20 cellular contexts compared by ENCODE assay signal in the genomic region with DNA sequence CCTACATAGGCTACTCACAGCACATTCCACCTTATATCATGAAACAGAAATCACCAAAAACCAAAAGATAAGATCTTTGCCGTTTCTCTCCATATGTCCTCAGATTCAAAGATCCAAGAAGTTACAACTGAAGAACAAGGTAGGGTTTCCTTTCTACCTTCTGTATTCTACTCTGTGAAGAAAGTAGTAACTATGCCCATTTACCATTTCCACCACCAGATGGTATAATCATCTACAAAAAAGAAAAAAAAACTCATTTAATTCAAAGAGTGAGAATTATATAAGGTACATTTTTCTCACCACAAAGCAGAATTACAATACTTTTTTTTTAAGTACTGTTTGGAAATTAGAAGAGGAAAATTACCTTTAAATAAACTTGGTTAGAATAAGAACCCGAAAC.
DNase-seq lines count a peak whose midpoint lies in the region; ATAC-seq and TF ChIP-seq lines count a peak whose summit lies in the region.
"Had no signal": no experiment of that assay in that cellular context is flagged by ENCODE, and none has a peak within 500 bp of the region (broad histone marks: within the 10 kb centered on the region; RNA-seq: fewer than 3 reads in every experiment).

No MANE protein-coding gene starts in this region.

- H3K36me3 ChIP-seq in SK-N-SH (replicated peaks in 1 of 2; ENCODE audit: control insufficient read depth in 1 of 2, insufficient read depth in 2 of 2, low read length in 1 of 2) (no peaks in the 10 kb centered on the region), adipocyte (ENCODE audit: control insufficient read depth, insufficient read depth, low read length, severe bottlenecking) (no peaks in the 10 kb centered on the region), osteoblast (ENCODE audit: insufficient read depth, low read length) (no peaks in the 10 kb centered on the region), heart left ventricle (no peaks in the 10 kb centered on the region)
- H3K36me3 ChIP-seq: esophagus squamous epithelium, tibial artery had no signal

- no peaks in the 10 kb centered on the region for H3K79me2 ChIP-seq in SK-N-SH (ENCODE audit: insufficient read depth)
- no peaks in the 10 kb centered on the region for H3K79me2 ChIP-seq in osteoblast (ENCODE audit: insufficient read depth, low read length)

- peak; percentile 39 for TF ChIP-seq CTCF in SK-N-SH (IDR thresholded peaks at IDR 0.05)
- TF ChIP-seq CTCF in osteoblast (IDR thresholded peaks at IDR 0.05; ENCODE audit: extremely low read depth, low read depth, low read length) = peak; percentile 21
- peak in 3 of 12 donors; percentile 8 to 25 (median 19) for TF ChIP-seq CTCF in heart left ventricle (IDR thresholded peaks at IDR 0.05)

- WGBS in SK-N-SH (ENCODE audit: low lambda C conversion rate) = 3% methylated on average over 2 of the region's 2 CpGs
- 38 to 68% (median 62%) methylated on average over 2 of the region's 2 CpGs for WGBS in heart left ventricle, 4 donors

- peaks cover 6% of the 10 kb centered on the region; the same call in 1 of the 2 replicates for H3K27me3 ChIP-seq in SK-N-SH (ENCODE audit: insufficient read depth)
- H3K27me3 ChIP-seq in adipocyte (replicated peaks; ENCODE audit: control insufficient read depth, insufficient read depth, low read length) = no peaks in the 10 kb centered on the region
- H3K27me3 ChIP-seq in osteoblast (ENCODE audit: insufficient read depth, low read length) = no peaks in the 10 kb centered on the region
- no peaks in the 10 kb centered on the region for H3K27me3 ChIP-seq in heart left ventricle
- H3K27me3 ChIP-seq: esophagus squamous epithelium, tibial artery had no signal

- ATAC-seq in SK-N-SH treated with all-trans-retinoic acid at 6 μM for 48 hours = no peak
- ATAC-seq in GM21447 (IDR thresholded peaks at IDR 0.05; ENCODE audit: unreplicated experiment) = no peak
- ATAC-seq in heart left ventricle = no peak
- ATAC-seq: stimulated activated memory B cell treated with anti-CD40 and anti-IgM and Interleukin-4, amounts not matched to agents 10 μg/mL and 1 μg/mL and 100 μg/mL, for 72 hours had no signal

- H3K4me1 ChIP-seq in SK-N-SH (ENCODE audit: control insufficient read depth in 1 of 2, insufficient read depth in 2 of 2, low read depth in 1 of 2, low read length in 1 of 2) (no peaks in the 10 kb centered on the region), adipocyte (ENCODE audit: control insufficient read depth, insufficient read depth, low read length) (no peaks in the 10 kb centered on the region), osteoblast (ENCODE audit: insufficient read depth, low read length) (no peaks in the 10 kb centered on the region), heart left ventricle (peaks cover 0 to 18% (median 0%) of the 10 kb centered on the region in 12 donors)
- H3K4me1 ChIP-seq: esophagus squamous epithelium, tibial artery had no signal

- H4K20me1 ChIP-seq in SK-N-SH (ENCODE audit: insufficient read depth) (no peaks in the 10 kb centered on the region), osteoblast (ENCODE audit: insufficient read depth, low read length) (no peaks in the 10 kb centered on the region)

- POLR2A ChIA-PET in SK-N-SH (lab: Yijun Ruan, JAX) = no interaction called here

- H2AFZ ChIP-seq in SK-N-SH (ENCODE audit: low read depth) (no peak overlapping the region), osteoblast (ENCODE audit: low read length) (no peak overlapping the region)

- no peak overlapping the region for H3K4me3 ChIP-seq in SK-N-SH (ENCODE audit: low read depth in 2 of 2, low read length in 1 of 2)
- no peak overlapping the region for H3K4me3 ChIP-seq in adipocyte (ENCODE audit: low read length)
- H3K4me3 ChIP-seq in osteoblast (ENCODE audit: insufficient read depth, low read length) = no peak overlapping the region
- no peak overlapping the region for H3K4me3 ChIP-seq in heart left ventricle
- H3K4me3 ChIP-seq: esophagus squamous epithelium, tibial artery had no signal

- no peak for TF ChIP-seq RAD21 in SK-N-SH (IDR thresholded peaks at IDR 0.05; ENCODE audit: low read length)

- DNase-seq in SK-N-SH (no peak), HT1080 (ENCODE audit: low read depth) (peak; percentile 26), adipocyte (ENCODE audit: low read depth) (peak; percentile 46), osteoblast (ENCODE audit: insufficient read length, low spot score, missing footprints) (no peak), heart left ventricle (no peak), erythroblast (lab: John Stamatoyannopoulos, UW) (no peak)
- DNase-seq: 8988T; activated CD4-positive, alpha-beta T cell treated with anti-CD3 and anti-CD28 coated beads, Interleukin-2, amount 10 ng/mL, durations not matched to agents 24 days and 14 days; activated naive CD4-positive, alpha-beta T cell treated with anti-CD3 and anti-CD28 coated beads for 36 hours; esophagus squamous epithelium; hippocampal formation; mesendoderm; MV-4-11; NCI-H2029; NCI-H524; stimulated activated CD4-positive, alpha-beta T cell treated with anti-CD3 and anti-CD28 coated beads, Interleukin-12 subunit alpha, Interleukin-12 subunit beta, amount 100 ng/mL, for 4 hours; tibial artery had no signal

- no peak for TF ChIP-seq POLR2A in heart left ventricle (IDR thresholded peaks at IDR 0.05)
- no peak for TF ChIP-seq POLR2A in erythroblast (IDR thresholded peaks at IDR 0.05; ENCODE audit: low read length)

- no peaks in the 10 kb centered on the region for H3F3A ChIP-seq in SK-N-SH (replicated peaks; ENCODE audit: insufficient read depth)

- no peak for TF ChIP-seq EP300 in SK-N-SH (IDR thresholded peaks at IDR 0.05; ENCODE audit: borderline replicate concordance in 1 of 2, low read depth in 1 of 2, low read length in 1 of 2)

- intact Hi-C loops in heart left ventricle (cut with DNase I) = no loop called here

- H3K9me2 ChIP-seq in SK-N-SH = no peaks in the 10 kb centered on the region

- no peak overlapping the region for H3K4me2 ChIP-seq in SK-N-SH
- H3K4me2 ChIP-seq in osteoblast (ENCODE audit: insufficient read depth, low read length) = no peak overlapping the region

- no peak overlapping the region for H3K9ac ChIP-seq in SK-N-SH
- H3K9ac ChIP-seq in adipocyte (ENCODE audit: low read length) = no peak overlapping the region

- CTCF ChIA-PET in SK-N-SH (lab: Yijun Ruan, JAX) = no interaction called here

- H3K27ac ChIP-seq in SK-N-SH (ENCODE audit: low read depth in 2 of 2, low read length in 1 of 2) = no peak overlapping the region
- no peak overlapping the region for H3K27ac ChIP-seq in osteoblast (ENCODE audit: low read depth, low read length)
- no peak overlapping the region for H3K27ac ChIP-seq in heart left ventricle
- H3K27ac ChIP-seq: esophagus squamous epithelium, tibial artery had no signal

- H3K9me3 ChIP-seq in SK-N-SH (no peaks in the 10 kb centered on the region), adipocyte (ENCODE audit: control insufficient read depth, low read length) (no peaks in the 10 kb centered on the region), osteoblast (ENCODE audit: low read depth, low read length) (no peaks in the 10 kb centered on the region), heart left ventricle (no peaks in the 10 kb centered on the region)
- H3K9me3 ChIP-seq: esophagus squamous epithelium, tibial artery had no signal

TF ChIP-seq in SK-N-SH, 30 proteins besides CTCF, POLR2A, EP300 and RAD21 (continues in another document):
- TF ChIP-seq, protein P1, sequence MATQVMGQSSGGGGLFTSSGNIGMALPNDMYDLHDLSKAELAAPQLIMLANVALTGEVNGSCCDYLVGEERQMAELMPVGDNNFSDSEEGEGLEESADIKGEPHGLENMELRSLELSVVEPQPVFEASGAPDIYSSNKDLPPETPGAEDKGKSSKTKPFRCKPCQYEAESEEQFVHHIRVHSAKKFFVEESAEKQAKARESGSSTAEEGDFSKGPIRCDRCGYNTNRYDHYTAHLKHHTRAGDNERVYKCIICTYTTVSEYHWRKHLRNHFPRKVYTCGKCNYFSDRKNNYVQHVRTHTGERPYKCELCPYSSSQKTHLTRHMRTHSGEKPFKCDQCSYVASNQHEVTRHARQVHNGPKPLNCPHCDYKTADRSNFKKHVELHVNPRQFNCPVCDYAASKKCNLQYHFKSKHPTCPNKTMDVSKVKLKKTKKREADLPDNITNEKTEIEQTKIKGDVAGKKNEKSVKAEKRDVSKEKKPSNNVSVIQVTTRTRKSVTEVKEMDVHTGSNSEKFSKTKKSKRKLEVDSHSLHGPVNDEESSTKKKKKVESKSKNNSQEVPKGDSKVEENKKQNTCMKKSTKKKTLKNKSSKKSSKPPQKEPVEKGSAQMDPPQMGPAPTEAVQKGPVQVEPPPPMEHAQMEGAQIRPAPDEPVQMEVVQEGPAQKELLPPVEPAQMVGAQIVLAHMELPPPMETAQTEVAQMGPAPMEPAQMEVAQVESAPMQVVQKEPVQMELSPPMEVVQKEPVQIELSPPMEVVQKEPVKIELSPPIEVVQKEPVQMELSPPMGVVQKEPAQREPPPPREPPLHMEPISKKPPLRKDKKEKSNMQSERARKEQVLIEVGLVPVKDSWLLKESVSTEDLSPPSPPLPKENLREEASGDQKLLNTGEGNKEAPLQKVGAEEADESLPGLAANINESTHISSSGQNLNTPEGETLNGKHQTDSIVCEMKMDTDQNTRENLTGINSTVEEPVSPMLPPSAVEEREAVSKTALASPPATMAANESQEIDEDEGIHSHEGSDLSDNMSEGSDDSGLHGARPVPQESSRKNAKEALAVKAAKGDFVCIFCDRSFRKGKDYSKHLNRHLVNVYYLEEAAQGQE (IDR thresholded peaks at IDR 0.05; ENCODE audit: low read depth, low read length) = no peak

TF ChIP-seq in SK-N-SH treated with all-trans-retinoic acid at 6 μM for 48 hours, 23 proteins besides CTCF, POLR2A, EP300 and RAD21 (continues in another document):
- TF ChIP-seq, protein P2, sequence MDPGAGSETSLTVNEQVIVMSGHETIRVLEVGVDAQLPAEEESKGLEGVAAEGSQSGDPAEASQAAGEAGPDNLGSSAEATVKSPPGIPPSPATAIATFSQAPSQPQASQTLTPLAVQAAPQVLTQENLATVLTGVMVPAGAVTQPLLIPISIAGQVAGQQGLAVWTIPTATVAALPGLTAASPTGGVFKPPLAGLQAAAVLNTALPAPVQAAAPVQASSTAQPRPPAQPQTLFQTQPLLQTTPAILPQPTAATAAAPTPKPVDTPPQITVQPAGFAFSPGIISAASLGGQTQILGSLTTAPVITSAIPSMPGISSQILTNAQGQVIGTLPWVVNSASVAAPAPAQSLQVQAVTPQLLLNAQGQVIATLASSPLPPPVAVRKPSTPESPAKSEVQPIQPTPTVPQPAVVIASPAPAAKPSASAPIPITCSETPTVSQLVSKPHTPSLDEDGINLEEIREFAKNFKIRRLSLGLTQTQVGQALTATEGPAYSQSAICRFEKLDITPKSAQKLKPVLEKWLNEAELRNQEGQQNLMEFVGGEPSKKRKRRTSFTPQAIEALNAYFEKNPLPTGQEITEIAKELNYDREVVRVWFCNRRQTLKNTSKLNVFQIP (CRISPR knock-in tag; IDR thresholded peaks at IDR 0.05; ENCODE audit: borderline replicate concordance, low read depth) = no peak
- TF ChIP-seq OSR1 (CRISPR knock-in tag; IDR thresholded peaks at IDR 0.05) (no peak), GLIS3 (CRISPR knock-in tag; IDR thresholded peaks at IDR 0.05) (no peak)

Comparison
In these comparisons a context has a peak if more than half of its experiments do, and no peak if none do; other contexts are left out.
1. DNase-seq: peak in HT1080 (single experiment) and adipocyte (single experiment); none in SK-N-SH (single experiment), osteoblast (single experiment), heart left ventricle (0 of 5) and erythroblast (0 of 2).